8 cellular contexts compared by ENCODE assay signal in the genomic region with DNA sequence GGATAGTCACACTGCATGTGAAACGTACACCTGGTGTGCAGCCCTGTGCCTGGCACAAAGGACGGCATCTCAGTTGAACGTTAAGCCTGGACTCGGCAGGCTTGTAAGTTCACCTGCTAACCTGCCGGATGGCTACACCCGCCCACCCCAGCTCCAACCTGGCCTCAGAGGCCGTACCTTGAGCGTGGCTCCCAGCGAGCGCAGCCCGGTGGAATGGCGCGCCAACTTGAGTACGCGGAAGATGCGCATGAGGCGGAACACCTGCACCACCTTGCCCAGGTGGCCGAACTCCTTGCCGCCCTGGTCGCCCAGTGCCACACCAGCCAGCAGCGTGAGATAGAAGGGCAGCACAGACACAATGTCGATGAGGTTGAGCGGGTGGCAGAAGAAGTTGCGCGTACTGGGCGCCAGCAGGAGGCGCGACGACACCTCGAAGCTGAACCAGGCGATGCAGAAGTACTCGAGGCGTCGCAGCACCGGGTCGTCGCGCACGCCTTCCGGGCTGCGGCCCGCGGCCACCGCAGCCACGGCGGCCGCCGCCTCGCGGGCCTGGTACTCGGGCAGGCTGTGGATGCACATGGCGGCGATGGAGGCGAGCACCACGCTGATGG.
DNase-seq lines count a peak whose midpoint lies in the region; ATAC-seq lines count a peak whose summit lies in the region.

No MANE protein-coding gene starts in this region.

- no peaks in the 10 kb centered on the region for H3K9me3 Mint-ChIP-seq in activated naive CD4-positive, alpha-beta T cell treated with anti-CD3 and anti-CD28 coated beads, Interleukin-2, amount 50 U/mL, for 24 hours

- peak overlapping the region; percentile 57 for H3K4me3 Mint-ChIP-seq in activated naive CD4-positive, alpha-beta T cell treated with anti-CD3 and anti-CD28 coated beads, Interleukin-2, amount 50 U/mL, for 24 hours

- H3K36me3 Mint-ChIP-seq in activated naive CD4-positive, alpha-beta T cell treated with anti-CD3 and anti-CD28 coated beads, Interleukin-2, amount 50 U/mL, for 24 hours, result no peaks in the 10 kb centered on the region

- DNase-seq in NOMO-1 (lab: John Stamatoyannopoulos, UW; ENCODE audit: unreplicated experiment in 2 of 2) (peak; percentile 42 to 44), iris pigment epithelial cell (ENCODE audit: low read depth) (peak; percentile 57), C1 segment of cervical spinal cord (lab: John Stamatoyannopoulos, UW) (no peak)
- peak; percentile 28 for DNase-seq in stimulated activated naive CD4-positive, alpha-beta T cell treated with Interleukin-2 at 50 U/mL for 16 hours (lab: John Stamatoyannopoulos, UW)

- no peak overlapping the region for H3K27ac Mint-ChIP-seq in activated naive CD4-positive, alpha-beta T cell treated with anti-CD3 and anti-CD28 coated beads, Interleukin-2, amount 50 U/mL, for 24 hours

- H3K4me1 Mint-ChIP-seq in activated naive CD4-positive, alpha-beta T cell treated with anti-CD3 and anti-CD28 coated beads, Interleukin-2, amount 50 U/mL, for 24 hours, result peaks cover 13% of the 10 kb centered on the region

- ATAC-seq in GM18873 (IDR thresholded peaks at IDR 0.05; ENCODE audit: low FRiP score, unreplicated experiment) (no peak), GM21423 (IDR thresholded peaks at IDR 0.05; ENCODE audit: unreplicated experiment) (no peak), HG02798 (IDR thresholded peaks at IDR 0.05; ENCODE audit: poor library complexity, unreplicated experiment) (no peak)

- H3K27me3 Mint-ChIP-seq in activated naive CD4-positive, alpha-beta T cell treated with anti-CD3 and anti-CD28 coated beads, Interleukin-2, amount 50 U/mL, for 24 hours, result peaks cover 36% of the 10 kb centered on the region

Comparison
In these comparisons a context has a peak if more than half of its experiments do, and no peak if none do; other contexts are left out.
1. DNase-seq: peak in NOMO-1 (2 of 2), iris pigment epithelial cell (single experiment) and stimulated activated naive CD4-positive, alpha-beta T cell treated with Interleukin-2 at 50 U/mL for 16 hours (single experiment); none in C1 segment of cervical spinal cord (0 of 14).